In genomic region chr1:18458133-18458750, GRCh38 we compare ENCODE assay signal across 35 cellular contexts. TPM values are rescaled to one million over a fixed set of nuclear protein-coding genes. Genes with fewer than 3 reads are reported as not detected.
"Had no signal": no experiment of that assay in that cellular context is flagged by ENCODE, and none has a peak within 500 bp of the region (broad histone marks: within the 10 kb centered on the region; RNA-seq: fewer than 3 reads in every experiment).

No MANE protein-coding gene starts in this region.

- H3K4me3 Mint-ChIP-seq: activated B cell treated with CpG ODN at 0.5 μM for 24 hours; activated CD4-positive, alpha-beta memory T cell treated with anti-CD3 and anti-CD28 coated beads for 36 hours; activated naive CD4-positive, alpha-beta T cell treated with anti-CD3 and anti-CD28 coated beads, Interleukin-2, amount 10 ng/mL, durations not matched to agents 7 days and 5 days; activated naive CD8-positive, alpha-beta T cell; activated naive CD8-positive, alpha-beta T cell treated with anti-CD3 and anti-CD28 coated beads, Interleukin-2, amount 50 U/mL, for 24 hours; activated T-cell treated with anti-CD3 and anti-CD28 coated beads, Interleukin-2, amount 50 U/mL, for 4 hours; brain; T-helper 1 cell treated with Interleukin-12 subunit alpha and Interleukin-12 subunit beta and Interleukin-4 antibody, amounts not matched to agents 30 μg/mL and 1 μg/mL, for 36 hours; T-helper 2 cell treated with Interferon-gamma antibody and Interleukin-4, amounts not matched to agents 5 μg/mL and 100 μg/mL, for 36 hours had no signal

- DNase-seq: activated B cell treated with CpG ODN at 0.5 μM for 24 hours; activated CD4-positive, alpha-beta memory T cell treated with anti-CD3 and anti-CD28 coated beads for 36 hours; activated CD4-positive, alpha-beta T cell treated with anti-CD3 and anti-CD28 coated beads for 4 hours; activated CD4-positive, alpha-beta T cell treated with anti-CD3 and anti-CD28 coated beads, Interleukin-2, amount 50 U/mL, for 1 hour; activated CD4-positive, CD25-positive, alpha-beta regulatory T cell treated with anti-CD3 and anti-CD28 coated beads, Interleukin-2, amount 50 U/mL, for 72 hours; activated CD8-positive, alpha-beta memory T cell treated with anti-CD3 and anti-CD28 coated beads, Interleukin-2, amount 50 U/mL, for 4 hours; activated effector memory CD4-positive, alpha-beta T cell treated with Interleukin-2 at 50 U/mL for 16 hours; activated naive CD4-positive, alpha-beta T cell treated with anti-CD3 and anti-CD28 coated beads, Interleukin-2, amount 10 ng/mL, durations not matched to agents 7 days and 5 days; activated naive CD8-positive, alpha-beta T cell treated with anti-CD3 and anti-CD28 coated beads, Interleukin-2, amount 50 U/mL, for 24 hours; activated T-cell treated with anti-CD3 and anti-CD28 coated beads for 4 hours; activated T-cell treated with anti-CD3 and anti-CD28 coated beads, Interleukin-2, amount 50 U/mL, for 4 hours; anterior cingulate cortex; central memory CD4-positive, alpha-beta T cell; Kasumi-1; KG1; MM.1S; MV-4-11; NCI-H1092; NCI-H1436 treated with DMSO at 0.1 percent for 48 hours; NCI-H1694 treated with DMSO at 0.1 percent for 48 hours; NCI-H2029; NCI-H345; NCI-H524 treated with DMSO at 0.1 percent for 48 hours; NK-92 treated with Interleukin-12 subunit alpha and Interleukin-12 subunit beta, amount 100 ng/mL, for 24 hours; PC-3; Peyer's patch; RPMI8226; SHP77 treated with DMSO at 0.1 percent for 48 hours; SK-N-SH had no signal

- H3K27ac ChIP-seq: Peyer's patch, SJSA1 had no signal

- H3K9me2 ChIP-seq: SK-N-SH had no signal

- H3K4me1 Mint-ChIP-seq: activated B cell treated with CpG ODN at 0.5 μM for 24 hours; activated naive CD4-positive, alpha-beta T cell treated with anti-CD3 and anti-CD28 coated beads, Interleukin-2, amount 10 ng/mL, durations not matched to agents 7 days and 5 days; activated naive CD8-positive, alpha-beta T cell treated with anti-CD3 and anti-CD28 coated beads, Interleukin-2, amount 50 U/mL, for 24 hours had no signal

- H3K4me3 ChIP-seq: Peyer's patch, SJSA1 had no signal

- H3K27me3 ChIP-seq: Peyer's patch, SJSA1 had no signal

- H3K27ac Mint-ChIP-seq: activated B cell treated with CpG ODN at 0.5 μM for 24 hours; activated CD4-positive, alpha-beta memory T cell treated with anti-CD3 and anti-CD28 coated beads for 36 hours; activated naive CD4-positive, alpha-beta T cell treated with anti-CD3 and anti-CD28 coated beads, Interleukin-2, amount 10 ng/mL, durations not matched to agents 7 days and 5 days; activated naive CD8-positive, alpha-beta T cell; activated naive CD8-positive, alpha-beta T cell treated with anti-CD3 and anti-CD28 coated beads, Interleukin-2, amount 50 U/mL, for 24 hours; brain; T-helper 1 cell treated with Interleukin-12 subunit alpha and Interleukin-12 subunit beta and Interleukin-4 antibody, amounts not matched to agents 30 μg/mL and 1 μg/mL, for 36 hours; T-helper 2 cell treated with Interferon-gamma antibody and Interleukin-4, amounts not matched to agents 5 μg/mL and 100 μg/mL, for 36 hours had no signal

- H3K36me3 Mint-ChIP-seq: activated CD4-positive, alpha-beta memory T cell treated with anti-CD3 and anti-CD28 coated beads for 36 hours; activated naive CD4-positive, alpha-beta T cell treated with anti-CD3 and anti-CD28 coated beads, Interleukin-2, amount 10 ng/mL, durations not matched to agents 7 days and 5 days; activated naive CD8-positive, alpha-beta T cell; brain had no signal

- H3K9ac ChIP-seq: SK-N-SH had no signal

- H3K9me3 Mint-ChIP-seq: activated B cell treated with CpG ODN at 0.5 μM for 24 hours; activated CD4-positive, alpha-beta memory T cell treated with anti-CD3 and anti-CD28 coated beads for 36 hours; activated naive CD4-positive, alpha-beta T cell treated with anti-CD3 and anti-CD28 coated beads, Interleukin-2, amount 10 ng/mL, durations not matched to agents 7 days and 5 days; activated naive CD8-positive, alpha-beta T cell treated with anti-CD3 and anti-CD28 coated beads, Interleukin-2, amount 50 U/mL, for 24 hours; activated T-cell treated with anti-CD3 and anti-CD28 coated beads, Interleukin-2, amount 50 U/mL, for 4 hours; T-helper 1 cell treated with Interleukin-12 subunit alpha and Interleukin-12 subunit beta and Interleukin-4 antibody, amounts not matched to agents 30 μg/mL and 1 μg/mL, for 36 hours; T-helper 2 cell treated with Interferon-gamma antibody and Interleukin-4, amounts not matched to agents 5 μg/mL and 100 μg/mL, for 36 hours had no signal

- H3K36me3 ChIP-seq: Peyer's patch, SJSA1 had no signal

- H3K4me2 ChIP-seq: SK-N-SH had no signal

- H3K4me1 ChIP-seq: Peyer's patch, SJSA1 had no signal

- H3K9me3 ChIP-seq: Peyer's patch, SJSA1, SK-N-SH had no signal

- ATAC-seq: activated naive CD8-positive, alpha-beta T cell treated with anti-CD3 and anti-CD28 coated beads, Interleukin-2, amount 50 U/mL, for 24 hours; activated T-cell treated with anti-CD3 and anti-CD28 coated beads, Interleukin-2, amount 50 U/mL, for 4 hours; PC-3 had no signal

RNA-seq across cellular contexts. Expression of gene KLHDC7A, which starts 22.5 kb away (rescaled TPM):
- total RNA-seq: activated B cell treated with CpG ODN at 0.5 μM for 24 hours; activated CD4-positive, alpha-beta memory T cell treated with anti-CD3 and anti-CD28 coated beads for 36 hours; activated T-cell treated with anti-CD3 and anti-CD28 coated beads, Interleukin-2, amount 50 U/mL, for 4 hours; NCI-H460; PC-3; SJSA1 had no signal
- polyA plus RNA-seq: SK-N-SH had no signal
